ENCODE assay signal across 1 cellular context in the genomic region with DNA sequence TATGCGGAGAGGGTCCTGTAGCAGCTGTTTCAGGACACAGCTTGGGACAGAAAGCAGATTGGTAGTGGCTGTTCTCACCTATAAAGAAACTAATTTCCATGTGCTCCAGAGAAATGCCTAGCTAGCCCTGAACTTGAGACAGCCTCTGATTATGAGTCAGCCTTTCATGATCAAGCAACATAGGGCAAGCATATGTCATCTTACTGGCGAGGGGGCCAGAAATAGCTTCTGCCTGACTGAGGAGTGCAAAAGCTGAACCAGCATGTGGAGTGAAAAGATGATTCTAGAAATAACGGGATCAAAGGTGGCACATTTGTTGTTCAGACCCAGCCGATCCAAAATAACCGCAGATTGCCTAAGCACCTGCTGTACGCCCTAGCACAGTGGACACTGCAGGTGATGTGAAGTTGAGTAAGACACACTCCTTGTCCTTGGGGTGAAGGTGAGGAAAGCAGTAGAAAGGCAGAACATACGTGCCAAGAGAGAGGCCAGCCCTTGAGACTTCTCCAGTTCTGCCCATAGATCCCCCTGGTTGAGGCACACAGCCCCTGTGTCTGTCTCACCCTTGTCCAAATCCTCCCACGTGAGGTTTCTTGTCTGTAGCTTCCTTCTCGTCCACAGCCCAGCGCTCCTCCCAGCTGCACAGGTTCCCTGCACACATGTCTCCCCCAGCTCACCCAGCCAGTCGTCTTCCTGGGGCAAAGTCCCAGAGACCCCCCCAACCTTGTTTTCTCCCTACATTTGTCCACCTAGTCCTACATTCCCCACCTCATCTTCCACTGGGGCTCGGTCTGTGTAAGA.
A peak's percentile ranks its signal among the peaks of the same experiment; 100 is the strongest.
TF ChIP-seq lines count a peak whose summit lies in the region.

No MANE protein-coding gene starts in this region.

TF ChIP-seq in K562, 482 proteins besides CTCF, POLR2A, EP300 and RAD21 (continued from another document):
- TF ChIP-seq, protein P1, sequence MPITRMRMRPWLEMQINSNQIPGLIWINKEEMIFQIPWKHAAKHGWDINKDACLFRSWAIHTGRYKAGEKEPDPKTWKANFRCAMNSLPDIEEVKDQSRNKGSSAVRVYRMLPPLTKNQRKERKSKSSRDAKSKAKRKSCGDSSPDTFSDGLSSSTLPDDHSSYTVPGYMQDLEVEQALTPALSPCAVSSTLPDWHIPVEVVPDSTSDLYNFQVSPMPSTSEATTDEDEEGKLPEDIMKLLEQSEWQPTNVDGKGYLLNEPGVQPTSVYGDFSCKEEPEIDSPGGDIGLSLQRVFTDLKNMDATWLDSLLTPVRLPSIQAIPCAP (CRISPR knock-in tag; IDR thresholded peaks at IDR 0.05; ENCODE audit: borderline replicate concordance): no peak
- TF ChIP-seq ZNF445 (CRISPR knock-in tag; IDR thresholded peaks at IDR 0.05; ENCODE audit: low read depth) (no peak), SRF (CRISPR knock-in tag; IDR thresholded peaks at IDR 0.05) (no peak), PTBP1 (IDR thresholded peaks at IDR 0.05; ENCODE audit: low read depth, low read length) (no peak), ZNF143 (CRISPR knock-in tag; IDR thresholded peaks at IDR 0.05) (no peak), SNIP1 (IDR thresholded peaks at IDR 0.05; ENCODE audit: low read depth) (no peak), ZFP1 (CRISPR knock-in tag; IDR thresholded peaks at IDR 0.05) (no peak), ARID3A (IDR thresholded peaks at IDR 0.05; ENCODE audit: borderline replicate concordance, low read depth, low read length) (peak; percentile 47; the same call in 1 of the 2 replicates), ZBTB12 (CRISPR knock-in tag; IDR thresholded peaks at IDR 0.05) (no peak), RFX5 (IDR thresholded peaks at IDR 0.05; ENCODE audit: low read depth, low read length) (no peak)
- TF ChIP-seq, protein P2, sequence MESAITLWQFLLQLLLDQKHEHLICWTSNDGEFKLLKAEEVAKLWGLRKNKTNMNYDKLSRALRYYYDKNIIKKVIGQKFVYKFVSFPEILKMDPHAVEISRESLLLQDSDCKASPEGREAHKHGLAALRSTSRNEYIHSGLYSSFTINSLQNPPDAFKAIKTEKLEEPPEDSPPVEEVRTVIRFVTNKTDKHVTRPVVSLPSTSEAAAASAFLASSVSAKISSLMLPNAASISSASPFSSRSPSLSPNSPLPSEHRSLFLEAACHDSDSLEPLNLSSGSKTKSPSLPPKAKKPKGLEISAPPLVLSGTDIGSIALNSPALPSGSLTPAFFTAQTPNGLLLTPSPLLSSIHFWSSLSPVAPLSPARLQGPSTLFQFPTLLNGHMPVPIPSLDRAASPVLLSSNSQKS (CRISPR knock-in tag; IDR thresholded peaks at IDR 0.05): no peak
TF ChIP-seq in K562: peak in this region for 26.
